26 cellular contexts compared by ENCODE assay signal in genomic region chr1:71843023-71843422, GRCh38.
"Had no signal": no experiment of that assay in that cellular context is flagged by ENCODE, and none has a peak within 500 bp of the region (broad histone marks: within the 10 kb centered on the region; RNA-seq: fewer than 3 reads in every experiment).

No MANE protein-coding gene starts in this region.

- H3K36me3 ChIP-seq: neutrophil, pancreas, prostate gland, right lobe of liver, sigmoid colon, stomach, thoracic aorta, thyroid gland, tibial nerve, upper lobe of left lung had no signal

- H3K9me3 Mint-ChIP-seq: nephron progenitor cell; neural crest cell; stimulated activated naive B cell treated with anti-CD40 and anti-IgM and Interleukin-4, amounts not matched to agents 10 μg/mL and 1 μg/mL and 100 μg/mL, for 72 hours; stimulated activated naive CD8-positive, alpha-beta T cell treated with anti-CD3 and anti-CD28 coated beads, Interleukin-15, Interleukin-2, amounts not matched to agents 100 ng/mL and 50 ng/mL, for 24 hours had no signal

- H3K4me1 ChIP-seq: pancreas, prostate gland, right lobe of liver, sigmoid colon, thyroid gland, tibial nerve, upper lobe of left lung had no signal

- DNase-seq: naive thymus-derived CD8-positive, alpha-beta T cell; nephron progenitor cell; nucleus accumbens; pancreas; right cardiac atrium; right lobe of liver; sigmoid colon; small intestine; stimulated activated CD4-positive, alpha-beta T cell treated with anti-CD3 and anti-CD28 coated beads, Interleukin-15, amount 100 ng/mL, for 24 hours; stimulated activated CD4-positive, alpha-beta T cell treated with anti-CD3 and anti-CD28 coated beads, Interleukin-2, amount 100 ng/mL, for 24 hours; stimulated activated CD4-positive, alpha-beta T cell treated with anti-CD3 and anti-CD28 coated beads, Interleukin-2, amount 100 ng/mL, for 48 hours; stimulated activated CD4-positive, alpha-beta T cell treated with anti-CD3 and anti-CD28 coated beads, Interleukin-4, amount 100 ng/mL, for 24 hours; stimulated activated naive B cell treated with anti-CD40 and anti-IgM and Interleukin-4, amounts not matched to agents 10 μg/mL and 1 μg/mL and 100 μg/mL, for 72 hours; stimulated activated naive CD4-positive, alpha-beta T cell treated with Interleukin-2 at 50 U/mL for 16 hours; stomach; thyroid gland; trophoblast cell; upper lobe of left lung had no signal

- H3K4me3 Mint-ChIP-seq: naive thymus-derived CD8-positive, alpha-beta T cell; natural killer cell treated with Interleukin-12 subunit alpha and Interleukin-12 subunit beta and Interleukin-15 and Interleukin-18, amount 100 ng/mL, for 72 hours; nephron progenitor cell; neural crest cell; stimulated activated effector memory CD8-positive, alpha-beta T cell treated with anti-CD3 and anti-CD28 coated beads, Interleukin-12 subunit alpha, Interleukin-12 subunit beta, amount 100 ng/mL, for 72 hours; stimulated activated naive B cell treated with anti-CD40 and anti-IgM and Interleukin-4, amounts not matched to agents 10 μg/mL and 1 μg/mL and 100 μg/mL, for 72 hours; stimulated activated naive CD8-positive, alpha-beta T cell treated with anti-CD3 and anti-CD28 coated beads, Interleukin-15, Interleukin-2, amounts not matched to agents 100 ng/mL and 50 ng/mL, for 24 hours had no signal

- H3K9me3 ChIP-seq: neutrophil, pancreas, prostate gland, right lobe of liver, sigmoid colon, stomach, thoracic aorta, thyroid gland, tibial nerve, upper lobe of left lung had no signal

- H3K27ac Mint-ChIP-seq: naive thymus-derived CD8-positive, alpha-beta T cell; natural killer cell treated with Interleukin-12 subunit alpha and Interleukin-12 subunit beta and Interleukin-15 and Interleukin-18, amount 100 ng/mL, for 72 hours; nephron progenitor cell; stimulated activated effector memory CD8-positive, alpha-beta T cell treated with anti-CD3 and anti-CD28 coated beads, Interleukin-12 subunit alpha, Interleukin-12 subunit beta, amount 100 ng/mL, for 72 hours; stimulated activated naive B cell treated with anti-CD40 and anti-IgM and Interleukin-4, amounts not matched to agents 10 μg/mL and 1 μg/mL and 100 μg/mL, for 72 hours; stimulated activated naive CD8-positive, alpha-beta T cell treated with anti-CD3 and anti-CD28 coated beads, Interleukin-15, Interleukin-2, amounts not matched to agents 100 ng/mL and 50 ng/mL, for 24 hours had no signal

- H3K4me1 Mint-ChIP-seq: naive thymus-derived CD8-positive, alpha-beta T cell; nephron progenitor cell; neural crest cell; stimulated activated effector memory CD8-positive, alpha-beta T cell treated with anti-CD3 and anti-CD28 coated beads, Interleukin-12 subunit alpha, Interleukin-12 subunit beta, amount 100 ng/mL, for 72 hours; stimulated activated naive B cell treated with anti-CD40 and anti-IgM and Interleukin-4, amounts not matched to agents 10 μg/mL and 1 μg/mL and 100 μg/mL, for 72 hours had no signal

- H3K4me3 ChIP-seq: pancreas, prostate gland, right lobe of liver, sigmoid colon, stomach, thoracic aorta, thyroid gland, tibial nerve, upper lobe of left lung had no signal

- H3K27me3 Mint-ChIP-seq: naive thymus-derived CD8-positive, alpha-beta T cell; natural killer cell treated with Interleukin-12 subunit alpha and Interleukin-12 subunit beta and Interleukin-15 and Interleukin-18, amount 100 ng/mL, for 72 hours; stimulated activated naive B cell treated with anti-CD40 and anti-IgM and Interleukin-4, amounts not matched to agents 10 μg/mL and 1 μg/mL and 100 μg/mL, for 72 hours; stimulated activated naive CD8-positive, alpha-beta T cell treated with anti-CD3 and anti-CD28 coated beads, Interleukin-15, Interleukin-2, amounts not matched to agents 100 ng/mL and 50 ng/mL, for 24 hours had no signal

- H3K27ac ChIP-seq: neutrophil, pancreas, prostate gland, right lobe of liver, sigmoid colon, stomach, thoracic aorta, thyroid gland, tibial nerve, upper lobe of left lung had no signal

- H3K27me3 ChIP-seq: neutrophil, pancreas, right lobe of liver, sigmoid colon, stomach, thyroid gland, tibial nerve, upper lobe of left lung had no signal

- H3K36me3 Mint-ChIP-seq: naive thymus-derived CD8-positive, alpha-beta T cell; natural killer cell treated with Interleukin-12 subunit alpha and Interleukin-12 subunit beta and Interleukin-15 and Interleukin-18, amount 100 ng/mL, for 72 hours; stimulated activated effector memory CD8-positive, alpha-beta T cell treated with anti-CD3 and anti-CD28 coated beads, Interleukin-12 subunit alpha, Interleukin-12 subunit beta, amount 100 ng/mL, for 72 hours; stimulated activated naive B cell treated with anti-CD40 and anti-IgM and Interleukin-4, amounts not matched to agents 10 μg/mL and 1 μg/mL and 100 μg/mL, for 72 hours had no signal
